Comparison of ENCODE assay signal across 1 cellular context in the genomic region with DNA sequence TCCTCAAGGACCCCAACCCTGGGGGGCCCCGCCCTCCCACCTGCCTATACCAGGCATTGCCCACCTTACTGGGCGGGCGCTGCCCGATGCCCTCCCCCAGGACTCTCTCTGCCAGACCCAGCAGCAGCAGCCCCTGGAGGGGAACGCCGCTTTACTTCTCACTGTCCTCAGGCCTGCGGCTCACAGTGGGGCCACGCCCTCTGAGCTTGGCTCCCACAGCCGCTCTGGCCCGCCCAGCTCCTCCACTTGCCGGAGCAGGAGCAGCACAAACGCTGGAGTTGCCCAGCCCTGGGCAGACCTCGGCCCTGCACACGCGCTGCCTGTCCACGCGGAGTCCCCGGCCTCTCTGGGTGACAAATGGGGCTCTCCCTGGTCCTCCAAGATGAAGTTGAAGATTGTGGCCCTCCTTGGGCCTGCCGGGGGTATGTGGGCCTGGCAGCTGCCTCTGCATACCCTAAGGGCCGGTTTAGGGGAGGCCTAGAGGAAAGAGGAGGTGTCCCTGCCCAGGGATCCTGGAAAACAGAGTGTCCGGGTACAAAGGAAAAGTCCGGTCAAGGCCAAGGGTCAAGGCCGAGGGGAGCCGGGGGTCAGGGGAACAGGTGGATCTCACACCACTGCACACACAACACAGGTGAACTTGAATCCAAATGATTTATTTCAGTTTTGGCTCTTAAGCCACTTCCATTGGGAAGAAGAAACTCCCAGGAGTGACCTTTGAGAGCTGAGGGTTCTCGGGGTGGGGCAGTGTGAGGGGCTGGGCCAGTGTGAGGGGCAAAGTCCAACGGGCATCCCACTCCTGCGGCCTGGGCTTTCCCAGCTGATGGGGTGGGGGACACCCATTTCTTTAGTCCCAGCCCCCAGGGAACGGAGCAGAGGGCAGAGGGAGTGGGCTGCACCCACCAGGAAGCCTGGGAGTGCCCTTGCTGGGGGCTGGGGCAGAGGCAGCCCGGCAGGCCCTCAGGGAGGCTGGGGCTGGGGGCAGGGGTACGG.
TF ChIP-seq lines count a peak whose summit lies in the region.

No MANE protein-coding gene starts in this region.

TF ChIP-seq in WTC11, 78 proteins besides CTCF, POLR2A, EP300 and RAD21 (continued from another document):
- TF ChIP-seq, protein P1, sequence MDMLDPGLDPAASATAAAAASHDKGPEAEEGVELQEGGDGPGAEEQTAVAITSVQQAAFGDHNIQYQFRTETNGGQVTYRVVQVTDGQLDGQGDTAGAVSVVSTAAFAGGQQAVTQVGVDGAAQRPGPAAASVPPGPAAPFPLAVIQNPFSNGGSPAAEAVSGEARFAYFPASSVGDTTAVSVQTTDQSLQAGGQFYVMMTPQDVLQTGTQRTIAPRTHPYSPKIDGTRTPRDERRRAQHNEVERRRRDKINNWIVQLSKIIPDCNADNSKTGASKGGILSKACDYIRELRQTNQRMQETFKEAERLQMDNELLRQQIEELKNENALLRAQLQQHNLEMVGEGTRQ (CRISPR knock-in tag; IDR thresholded peaks at IDR 0.05), result no peak
- TF ChIP-seq CBFB (CRISPR knock-in tag; IDR thresholded peaks at IDR 0.05; ENCODE audit: low read depth), result no peak
- TF ChIP-seq, protein P2, sequence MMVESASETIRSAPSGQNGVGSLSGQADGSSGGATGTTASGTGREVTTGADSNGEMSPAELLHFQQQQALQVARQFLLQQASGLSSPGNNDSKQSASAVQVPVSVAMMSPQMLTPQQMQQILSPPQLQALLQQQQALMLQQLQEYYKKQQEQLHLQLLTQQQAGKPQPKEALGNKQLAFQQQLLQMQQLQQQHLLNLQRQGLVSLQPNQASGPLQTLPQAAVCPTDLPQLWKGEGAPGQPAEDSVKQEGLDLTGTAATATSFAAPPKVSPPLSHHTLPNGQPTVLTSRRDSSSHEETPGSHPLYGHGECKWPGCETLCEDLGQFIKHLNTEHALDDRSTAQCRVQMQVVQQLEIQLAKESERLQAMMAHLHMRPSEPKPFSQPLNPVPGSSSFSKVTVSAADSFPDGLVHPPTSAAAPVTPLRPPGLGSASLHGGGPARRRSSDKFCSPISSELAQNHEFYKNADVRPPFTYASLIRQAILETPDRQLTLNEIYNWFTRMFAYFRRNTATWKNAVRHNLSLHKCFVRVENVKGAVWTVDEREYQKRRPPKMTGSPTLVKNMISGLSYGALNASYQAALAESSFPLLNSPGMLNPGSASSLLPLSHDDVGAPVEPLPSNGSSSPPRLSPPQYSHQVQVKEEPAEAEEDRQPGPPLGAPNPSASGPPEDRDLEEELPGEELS (CRISPR knock-in tag; IDR thresholded peaks at IDR 0.05), result no peak
- TF ChIP-seq, protein P3, sequence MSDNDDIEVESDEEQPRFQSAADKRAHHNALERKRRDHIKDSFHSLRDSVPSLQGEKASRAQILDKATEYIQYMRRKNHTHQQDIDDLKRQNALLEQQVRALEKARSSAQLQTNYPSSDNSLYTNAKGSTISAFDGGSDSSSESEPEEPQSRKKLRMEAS (CRISPR knock-in tag; IDR thresholded peaks at IDR 0.05), result no peak
- TF ChIP-seq, protein P4, sequence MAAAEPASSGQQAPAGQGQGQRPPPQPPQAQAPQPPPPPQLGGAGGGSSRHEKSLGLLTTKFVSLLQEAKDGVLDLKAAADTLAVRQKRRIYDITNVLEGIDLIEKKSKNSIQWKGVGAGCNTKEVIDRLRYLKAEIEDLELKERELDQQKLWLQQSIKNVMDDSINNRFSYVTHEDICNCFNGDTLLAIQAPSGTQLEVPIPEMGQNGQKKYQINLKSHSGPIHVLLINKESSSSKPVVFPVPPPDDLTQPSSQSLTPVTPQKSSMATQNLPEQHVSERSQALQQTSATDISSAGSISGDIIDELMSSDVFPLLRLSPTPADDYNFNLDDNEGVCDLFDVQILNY (CRISPR knock-in tag; IDR thresholded peaks at IDR 0.05), result no peak
- TF ChIP-seq NFE2L1 (CRISPR knock-in tag; IDR thresholded peaks at IDR 0.05), result no peak
- TF ChIP-seq KAT7 (CRISPR knock-in tag; IDR thresholded peaks at IDR 0.05; ENCODE audit: borderline replicate concordance), result no peak
- no peak for TF ChIP-seq TCF7 (CRISPR knock-in tag; IDR thresholded peaks at IDR 0.05; ENCODE audit: low read depth)
- TF ChIP-seq, protein P5, sequence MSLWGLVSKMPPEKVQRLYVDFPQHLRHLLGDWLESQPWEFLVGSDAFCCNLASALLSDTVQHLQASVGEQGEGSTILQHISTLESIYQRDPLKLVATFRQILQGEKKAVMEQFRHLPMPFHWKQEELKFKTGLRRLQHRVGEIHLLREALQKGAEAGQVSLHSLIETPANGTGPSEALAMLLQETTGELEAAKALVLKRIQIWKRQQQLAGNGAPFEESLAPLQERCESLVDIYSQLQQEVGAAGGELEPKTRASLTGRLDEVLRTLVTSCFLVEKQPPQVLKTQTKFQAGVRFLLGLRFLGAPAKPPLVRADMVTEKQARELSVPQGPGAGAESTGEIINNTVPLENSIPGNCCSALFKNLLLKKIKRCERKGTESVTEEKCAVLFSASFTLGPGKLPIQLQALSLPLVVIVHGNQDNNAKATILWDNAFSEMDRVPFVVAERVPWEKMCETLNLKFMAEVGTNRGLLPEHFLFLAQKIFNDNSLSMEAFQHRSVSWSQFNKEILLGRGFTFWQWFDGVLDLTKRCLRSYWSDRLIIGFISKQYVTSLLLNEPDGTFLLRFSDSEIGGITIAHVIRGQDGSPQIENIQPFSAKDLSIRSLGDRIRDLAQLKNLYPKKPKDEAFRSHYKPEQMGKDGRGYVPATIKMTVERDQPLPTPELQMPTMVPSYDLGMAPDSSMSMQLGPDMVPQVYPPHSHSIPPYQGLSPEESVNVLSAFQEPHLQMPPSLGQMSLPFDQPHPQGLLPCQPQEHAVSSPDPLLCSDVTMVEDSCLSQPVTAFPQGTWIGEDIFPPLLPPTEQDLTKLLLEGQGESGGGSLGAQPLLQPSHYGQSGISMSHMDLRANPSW (CRISPR knock-in tag; conservative IDR thresholded peaks at IDR 0.05; ENCODE audit: low read depth), result no peak
- no peak for TF ChIP-seq FOXP1 (CRISPR knock-in tag; IDR thresholded peaks at IDR 0.05; ENCODE audit: borderline replicate concordance)
- no peak for TF ChIP-seq GTF2I (CRISPR knock-in tag; conservative IDR thresholded peaks at IDR 0.05)
- no peak for TF ChIP-seq MYBL2 (CRISPR knock-in tag; IDR thresholded peaks at IDR 0.05)
- no peak for TF ChIP-seq TEAD1 (CRISPR knock-in tag; IDR thresholded peaks at IDR 0.05)
- no peak for TF ChIP-seq PRRX2 (CRISPR knock-in tag; IDR thresholded peaks at IDR 0.05)
- TF ChIP-seq, protein P6, sequence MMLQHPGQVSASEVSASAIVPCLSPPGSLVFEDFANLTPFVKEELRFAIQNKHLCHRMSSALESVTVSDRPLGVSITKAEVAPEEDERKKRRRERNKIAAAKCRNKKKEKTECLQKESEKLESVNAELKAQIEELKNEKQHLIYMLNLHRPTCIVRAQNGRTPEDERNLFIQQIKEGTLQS (CRISPR knock-in tag; conservative IDR thresholded peaks at IDR 0.05), result no peak
- TF ChIP-seq GRHL2 (CRISPR knock-in tag; IDR thresholded peaks at IDR 0.05; ENCODE audit: insufficient replicate concordance, severe bottlenecking), result no peak
